ENCODE assay signal across 8 cellular contexts in the genomic region with DNA sequence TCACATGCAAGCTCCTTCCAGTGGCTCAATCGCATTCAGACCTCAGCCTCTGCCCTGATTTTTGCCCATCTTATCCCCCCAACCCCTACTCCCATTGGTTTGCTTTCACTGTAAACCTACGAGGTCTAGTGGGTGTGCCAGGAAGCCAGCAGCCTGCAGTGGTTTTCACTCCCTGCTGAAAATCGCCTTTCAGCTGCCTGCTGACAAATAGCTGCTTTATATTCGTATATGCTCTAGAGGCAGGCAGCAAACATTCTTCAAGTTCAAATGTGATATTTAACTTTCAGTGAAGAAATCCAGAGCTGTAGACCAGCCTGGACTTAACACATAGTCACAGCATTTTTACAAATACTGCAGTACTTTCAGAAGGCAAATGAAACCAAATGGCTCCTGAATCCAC.
DNase-seq lines count a peak whose midpoint lies in the region; ATAC-seq, FAIRE-seq and TF ChIP-seq lines count a peak whose summit lies in the region.

No MANE protein-coding gene starts in this region.

- no peak for FAIRE-seq in small intestine (lab: Jason Lieb, UNC)

- no peak overlapping the region for H2AK9ac ChIP-seq in IMR-90 (replicated peaks; ENCODE audit: low read depth, low read length, poor library complexity)

- no peak for TF ChIP-seq POLR2A in IMR-90 (IDR thresholded peaks at IDR 0.05; ENCODE audit: low read depth, low read length)

- no peak overlapping the region for H3K23ac ChIP-seq in IMR-90 (ENCODE audit: low read depth, low read length)

- H3K27ac ChIP-seq in IMR-90 (ENCODE audit: insufficient read depth, low read length) (no peak overlapping the region), small intestine (ENCODE audit: low read depth in 1 of 2, low read length in 1 of 2) (peak overlapping the region in 1 of 2 donors; percentile 14)

- peak overlapping the region; percentile 62; the same call in 1 of the 2 replicates for H3K14ac ChIP-seq in IMR-90 (replicated peaks; ENCODE audit: low read depth, low read length)

- no peak for TF ChIP-seq CTCF in IMR-90 (conservative IDR thresholded peaks at IDR 0.05; ENCODE audit: low read depth, low read length)

- H2BK120ac ChIP-seq in IMR-90 (ENCODE audit: low read depth, low read length) = no peak overlapping the region

- peaks cover 28% of the 10 kb centered on the region for H3K36me3 Mint-ChIP-seq in activated CD4-positive, alpha-beta memory T cell treated with anti-CD3 and anti-CD28 coated beads, Interleukin-2, amount 10 ng/mL, durations not matched to agents 7 days and 5 days (ENCODE audit: low read depth)

- H3K4me1 Mint-ChIP-seq in activated CD4-positive, alpha-beta memory T cell treated with anti-CD3 and anti-CD28 coated beads, Interleukin-2, amount 10 ng/mL, durations not matched to agents 7 days and 5 days = peaks cover 74% of the 10 kb centered on the region

- in situ Hi-C loops in IMR-90 (cut with MboI; ENCODE audit: low sequenced_read_pairs) = no loop called here

- H3K27me3 ChIP-seq in IMR-90 (ENCODE audit: control insufficient read depth, insufficient read depth, low read length) = no peaks in the 10 kb centered on the region
- no peaks in the 10 kb centered on the region for H3K27me3 ChIP-seq in small intestine (ENCODE audit: control insufficient read depth in 2 of 2, insufficient read depth in 2 of 2, low read length in 2 of 2)

- H3K27me3 Mint-ChIP-seq in activated CD4-positive, alpha-beta memory T cell treated with anti-CD3 and anti-CD28 coated beads, Interleukin-2, amount 10 ng/mL, durations not matched to agents 7 days and 5 days = no peaks in the 10 kb centered on the region

- no peaks in the 10 kb centered on the region for H3K9me3 Mint-ChIP-seq in activated CD4-positive, alpha-beta memory T cell treated with anti-CD3 and anti-CD28 coated beads, Interleukin-2, amount 10 ng/mL, durations not matched to agents 7 days and 5 days

- dilution Hi-C loops in IMR-90 (cut with HindIII; ENCODE audit: low sequenced_read_pairs, unreplicated experiment) = no loop called here

- WGBS in IMR-90 (ENCODE audit: extremely low coverage in 2 of 2, insufficient read length in 1 of 2), 2 experiments = 10% methylated on average over 2 of the region's 4 CpGs; no CpG with 5 or more reads in 1 of the 2 experiments
- WGBS in small intestine, 3 donors = 8 to 19% (median 15%) methylated on average over 4 of the region's 4 CpGs

- H4K91ac ChIP-seq in IMR-90 (ENCODE audit: insufficient read depth, low read depth, low read length) = no peak overlapping the region

- H3K4me1 ChIP-seq in IMR-90 (ENCODE audit: control insufficient read depth, insufficient read depth, low read length) (peaks cover 14% of the 10 kb centered on the region), small intestine (ENCODE audit: control insufficient read depth in 2 of 2, insufficient read depth in 1 of 2, low read depth in 1 of 2, low read length in 1 of 2) (peaks cover 2 to 18% of the 10 kb centered on the region in 2 donors)

- H4K20me1 ChIP-seq in IMR-90 (ENCODE audit: insufficient read depth, low read length) = peaks cover 3% of the 10 kb centered on the region; the same call in 1 of the 2 replicates

- CTCF ChIA-PET in IMR-90 (lab: Yijun Ruan, JAX) = interaction anchor here (0.5 to 1.1 kb wide), 5 partner anchors 13 to 169 kb away, joined by 3 to 6 read pairs (median 3); no protein-coding TSS in a partner anchor
- CTCF ChIA-PET in activated CD4-positive, alpha-beta memory T cell treated with anti-CD3 and anti-CD28 coated beads, Interleukin-2, amount 10 ng/mL, durations not matched to agents 7 days and 5 days (lab: Charles Lee) = interaction anchor here (1.0 to 2.6 kb wide), 6 partner anchors 22 to 198 kb away, joined by 3 to 12 read pairs (median 5); a partner anchor contains a TSS

- no peak overlapping the region for H3K56ac ChIP-seq in IMR-90 (ENCODE audit: extremely low read depth, insufficient read depth, low read length)

- no peak overlapping the region for H2AFZ ChIP-seq in IMR-90 (replicated peaks; ENCODE audit: low read length, poor library complexity)

- no peak overlapping the region for H3K4me3 ChIP-seq in IMR-90 (ENCODE audit: insufficient read depth, low read depth, low read length)
- no peak overlapping the region for H3K4me3 ChIP-seq in small intestine (ENCODE audit: low read depth in 1 of 2, low read length in 2 of 2)

- H3K27ac Mint-ChIP-seq in activated CD4-positive, alpha-beta memory T cell treated with anti-CD3 and anti-CD28 coated beads, Interleukin-2, amount 10 ng/mL, durations not matched to agents 7 days and 5 days = peak overlapping the region; percentile 86

- DNase-seq in IMR-90 = peak; percentile 40
- peak; percentile 64 for DNase-seq in activated CD4-positive, alpha-beta memory T cell treated with anti-CD3 and anti-CD28 coated beads, Interleukin-2, amount 10 ng/mL, durations not matched to agents 7 days and 5 days
- DNase-seq in foreskin melanocyte = peak; percentile 64
- DNase-seq in small intestine = peak; percentile 49
- DNase-seq in EL = no peak
- no peak for DNase-seq in NCI-H1105 treated with DMSO at 0.1 percent for 48 hours (lab: John Stamatoyannopoulos, UW)

- H3K4me3 Mint-ChIP-seq in activated CD4-positive, alpha-beta memory T cell treated with anti-CD3 and anti-CD28 coated beads, Interleukin-2, amount 10 ng/mL, durations not matched to agents 7 days and 5 days = peak overlapping the region; percentile 72

- no peak overlapping the region for H2AK5ac ChIP-seq in IMR-90 (ENCODE audit: low read depth, low read length)

- peak overlapping the region; percentile 60 for H3K4me2 ChIP-seq in IMR-90 (ENCODE audit: low read depth, low read length)

- no peak for TF ChIP-seq RAD21 in IMR-90 (IDR thresholded peaks at IDR 0.05; ENCODE audit: low read length)

- no peak overlapping the region for H3K18ac ChIP-seq in IMR-90 (ENCODE audit: low read depth, low read length)

- peak overlapping the region; percentile 2 for H2BK5ac ChIP-seq in IMR-90 (ENCODE audit: low read depth, low read length, poor library complexity, severe bottlenecking)

- H2BK20ac ChIP-seq in IMR-90 (ENCODE audit: low read depth, low read length) = 0 out of 2 replicates have a peak overlapping the region, but pooled peaks have one; percentile 28

- H3K36me3 ChIP-seq in IMR-90 (ENCODE audit: control insufficient read depth, insufficient read depth, low read length) (no peaks in the 10 kb centered on the region; the same call in none of the 2 replicates), small intestine (ENCODE audit: control insufficient read depth in 2 of 2, insufficient read depth in 2 of 2, low read length in 2 of 2) (peaks cover 0 to 3% of the 10 kb centered on the region in 2 donors)

- H3K4ac ChIP-seq in IMR-90 (ENCODE audit: low read depth, low read length) = no peak overlapping the region; the same call in 1 of the 2 replicates

- peaks cover 3 to 17% of the 10 kb centered on the region in 2 experiments; a peak in 3 of 4 replicates for H3K79me1 ChIP-seq in IMR-90 (ENCODE audit: low read depth in 1 of 2, low read length in 2 of 2)

- no peaks in the 10 kb centered on the region; the same call in 1 of the 2 replicates for H3K9me1 ChIP-seq in IMR-90 (ENCODE audit: insufficient read depth, low read length)

- H4K5ac ChIP-seq in IMR-90 (ENCODE audit: low read depth, low read length) = no peak overlapping the region

- H3K9ac ChIP-seq in IMR-90 (ENCODE audit: low read depth, low read length) = no peak overlapping the region

- no peak overlapping the region for H2BK15ac ChIP-seq in IMR-90 (ENCODE audit: low read depth, low read length)

- no TSS peak for BruUV-seq in IMR-90 (replicated peaks; lab: Mats Ljungman, UMichigan)

- POLR2A ChIA-PET in IMR-90 (lab: Charles Lee; ENCODE audit: unreplicated experiment) = no interaction called here
- POLR2A ChIA-PET in activated CD4-positive, alpha-beta memory T cell treated with anti-CD3 and anti-CD28 coated beads, Interleukin-2, amount 10 ng/mL, durations not matched to agents 7 days and 5 days (lab: Charles Lee) = interaction anchor here (0.6 to 4.5 kb wide), 31 partner anchors 8 to 301 kb away, joined by 3 to 57 read pairs (median 4); a partner anchor contains a TSS

- intact Hi-C loops in IMR-90 (cut with micrococcal nuclease) = no loop called here

- ATAC-seq in IMR-90 (ENCODE audit: low read depth) (peak; percentile 54), HG03342 (IDR thresholded peaks at IDR 0.05; ENCODE audit: unreplicated experiment) (no peak), esophagus mucosa (no peak)

- no peaks in the 10 kb centered on the region for H3K9me3 ChIP-seq in IMR-90 (ENCODE audit: control insufficient read depth, insufficient read depth, low read length)
- no peaks in the 10 kb centered on the region for H3K9me3 ChIP-seq in small intestine (ENCODE audit: control insufficient read depth, low read depth)

- H4K8ac ChIP-seq in IMR-90 (ENCODE audit: low read depth in 2 of 2, low read length in 2 of 2) = no peak overlapping the region; a peak in 1 of 4 replicates

TF ChIP-seq in IMR-90, 13 proteins besides CTCF, POLR2A, EP300 and RAD21:
- TF ChIP-seq RCOR1 (IDR thresholded peaks at IDR 0.05; ENCODE audit: insufficient replicate concordance, low read length) = no peak
- no peak for TF ChIP-seq MAZ (IDR thresholded peaks at IDR 0.05; ENCODE audit: borderline replicate concordance, low read depth, low read length)
- no peak for TF ChIP-seq CHD1 (IDR thresholded peaks at IDR 0.05; ENCODE audit: low read depth, low read length)

Comparison
In these comparisons a context has a peak if more than half of its experiments do, and no peak if none do; other contexts are left out.
1. DNase-seq: peak in IMR-90 (single experiment), activated CD4-positive, alpha-beta memory T cell treated with anti-CD3 and anti-CD28 coated beads, Interleukin-2, amount 10 ng/mL, durations not matched to agents 7 days and 5 days (single experiment), foreskin melanocyte (single experiment) and small intestine (single experiment); none in EL (single experiment) and NCI-H1105 treated with DMSO at 0.1 percent for 48 hours (single experiment).